In the genomic region with DNA sequence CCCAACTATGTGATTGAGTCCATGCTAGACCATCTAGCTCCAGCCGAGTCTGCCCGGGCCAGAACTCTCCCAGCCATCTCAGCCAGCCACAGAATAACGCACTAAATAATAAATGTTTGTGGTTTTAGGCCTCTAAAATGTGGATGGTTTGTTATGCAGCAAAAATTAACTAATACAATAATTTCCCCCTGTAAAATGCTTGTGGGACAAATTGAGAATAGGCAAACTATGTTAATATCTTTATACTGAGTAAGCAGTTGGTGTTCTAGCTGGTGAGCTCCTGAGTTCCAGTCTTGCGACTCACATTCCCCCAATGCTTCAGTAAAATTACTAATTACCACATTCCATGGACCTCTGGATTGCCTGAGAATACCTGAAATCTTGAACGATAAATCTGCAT, we compare ENCODE assay signal across 24 cellular contexts.
DNase-seq lines count a peak whose midpoint lies in the region; ATAC-seq and TF ChIP-seq lines count a peak whose summit lies in the region.
"Had no signal": no experiment of that assay in that cellular context is flagged by ENCODE, and none has a peak within 500 bp of the region (broad histone marks: within the 10 kb centered on the region; RNA-seq: fewer than 3 reads in every experiment).

No MANE protein-coding gene starts in this region.

- H3K27me3 ChIP-seq in adrenal gland = no peaks in the 10 kb centered on the region
- no peaks in the 10 kb centered on the region for H3K27me3 ChIP-seq in mesendoderm (ENCODE audit: insufficient read depth, low read length, poor library complexity)
- H3K27me3 ChIP-seq: dorsolateral prefrontal cortex, pancreas had no signal

- H3K18ac ChIP-seq in mesendoderm (ENCODE audit: low read length) = no peak overlapping the region

- no peaks in the 10 kb centered on the region for H3K9me3 ChIP-seq in adrenal gland (replicated peaks in 1 of 3)
- H3K9me3 ChIP-seq: A549, HAP-1, pancreas had no signal

- H3K4me1 ChIP-seq in adrenal gland (replicated peaks in 1 of 2) (peaks cover 0 to 7% of the 10 kb centered on the region in 2 donors), mesendoderm (ENCODE audit: control insufficient read depth, low read depth, low read length) (no peaks in the 10 kb centered on the region)
- H3K4me1 ChIP-seq: A549, pancreas had no signal

- H2BK120ac ChIP-seq in mesendoderm (ENCODE audit: low read depth, low read length) = no peak overlapping the region

- no peak for ATAC-seq in HG03108 (IDR thresholded peaks at IDR 0.05; ENCODE audit: unreplicated experiment)
- ATAC-seq: A549; activated naive CD4-positive, alpha-beta T cell treated with anti-CD3 and anti-CD28 coated beads, Interleukin-2, amount 50 U/mL, for 72 hours; left colon; natural killer cell treated with Interleukin-12 subunit alpha and Interleukin-12 subunit beta and Interleukin-15 and Interleukin-18, amount 100 ng/mL, for 72 hours; pancreas; sciatic nerve; stimulated activated memory B cell treated with anti-CD40 and anti-IgM and Interleukin-4, amounts not matched to agents 10 μg/mL and 1 μg/mL and 100 μg/mL, for 72 hours had no signal

- no peak overlapping the region for H3K4me2 ChIP-seq in mesendoderm (ENCODE audit: low read length)
- H3K4me2 ChIP-seq: A549 had no signal

- 95 to 98% (median 96%) methylated on average over 5 of the region's 5 CpGs for WGBS in adrenal gland, 4 donors
- WGBS in mesendoderm (ENCODE audit: extremely low coverage, insufficient coverage, low lambda C conversion rate) = no CpG with 5 or more reads among the region's 5 CpGs

- H3K4ac ChIP-seq in mesendoderm (ENCODE audit: low read depth, low read length) = no peak overlapping the region

- no peak overlapping the region for H2AK5ac ChIP-seq in mesendoderm (ENCODE audit: low read length)

- H3K27ac ChIP-seq in adrenal gland = no peak overlapping the region
- no peak overlapping the region for H3K27ac ChIP-seq in mesendoderm (ENCODE audit: low read depth, low read length)
- H3K27ac ChIP-seq: A549, dorsolateral prefrontal cortex, pancreas had no signal

- no peak overlapping the region for H2BK15ac ChIP-seq in mesendoderm (replicated peaks; ENCODE audit: low read depth)

- H3K36me3 ChIP-seq in adrenal gland (replicated peaks in 1 of 2) (no peaks in the 10 kb centered on the region), mesendoderm (ENCODE audit: control insufficient read depth, insufficient read depth, low read length) (no peaks in the 10 kb centered on the region)
- H3K36me3 ChIP-seq: HAP-1, pancreas had no signal

- in situ Hi-C loops in astrocyte of the spinal cord (cut with HindIII; ENCODE audit: low sequenced_read_pairs) = no loop called here

- H3K56ac ChIP-seq in mesendoderm (ENCODE audit: low read length) = no peak overlapping the region

- no peak overlapping the region for H3K23ac ChIP-seq in mesendoderm (ENCODE audit: low read length)

- no peak overlapping the region for H4K8ac ChIP-seq in mesendoderm (ENCODE audit: low read depth, low read length)

- no peak overlapping the region for H3K9ac ChIP-seq in mesendoderm (ENCODE audit: low read length)

- no peak overlapping the region for H2BK5ac ChIP-seq in mesendoderm (ENCODE audit: low read length)

- DNase-seq in AG08395 (ENCODE audit: low spot score) = peak; percentile 63
- DNase-seq in HS-5 (ENCODE audit: low read depth) = peak; percentile 94
- peak; percentile 63 for DNase-seq in astrocyte of the spinal cord (ENCODE audit: low read depth, low spot score)
- peak; percentile 54 for DNase-seq in iris pigment epithelial cell (ENCODE audit: low read depth)
- no peak for DNase-seq in NCI-H526 (lab: John Stamatoyannopoulos, UW)
- DNase-seq in adrenal gland = no peak
- no peak for DNase-seq in mesendoderm
- DNase-seq: activated CD4-positive, alpha-beta T cell treated with anti-CD3 and anti-CD28 coated beads for 4 hours; caudate nucleus; CD4-positive, CD25-positive, alpha-beta regulatory T cell; dorsolateral prefrontal cortex; left colon; NCI-H1417; NCI-H2107; NCI-H524 treated with DMSO at 0.1 percent for 48 hours; pancreas; SW 1271 had no signal

- intact Hi-C loops in adrenal gland (cut with DNase I) = no loop called here

- no peak overlapping the region for H3K4me3 ChIP-seq in astrocyte of the spinal cord (ENCODE audit: low read depth, low read length)
- H3K4me3 ChIP-seq in adrenal gland = no peak overlapping the region
- H3K4me3 ChIP-seq in mesendoderm (ENCODE audit: low read length) = no peak overlapping the region
- H3K4me3 ChIP-seq: A549, dorsolateral prefrontal cortex, HAP-1, pancreas had no signal

- TF ChIP-seq POLR2A in adrenal gland (IDR thresholded peaks at IDR 0.05) = no peak

- no peaks in the 10 kb centered on the region for H3K79me1 ChIP-seq in mesendoderm (ENCODE audit: low read length)

- TF ChIP-seq CTCF in astrocyte of the spinal cord (IDR thresholded peaks at IDR 0.05; ENCODE audit: low read depth, low read length) (no peak), adrenal gland (IDR thresholded peaks at IDR 0.05) (no peak)

- no peaks in the 10 kb centered on the region for H3K79me2 ChIP-seq in mesendoderm (ENCODE audit: control insufficient read depth, insufficient read depth, low read length)

- no peak overlapping the region for H4K5ac ChIP-seq in mesendoderm (ENCODE audit: low read length)

Comparison
In these comparisons a context has a peak if more than half of its experiments do, and no peak if none do; other contexts are left out.
1. DNase-seq: peak in AG08395 (single experiment), HS-5 (single experiment), astrocyte of the spinal cord (single experiment) and iris pigment epithelial cell (single experiment); none in NCI-H526 (0 of 2), adrenal gland (0 of 7) and mesendoderm (single experiment).